Comparison of ENCODE assay signal across 11 cellular contexts in genomic region chr18:63307555-63308200, GRCh38.
DNase-seq lines count a peak whose midpoint lies in the region; TF ChIP-seq lines count a peak whose summit lies in the region.
"Had no signal": no experiment of that assay in that cellular context is flagged by ENCODE, and none has a peak within 500 bp of the region (broad histone marks: within the 10 kb centered on the region; RNA-seq: fewer than 3 reads in every experiment).

No MANE protein-coding gene starts in this region.

- no peak overlapping the region for H3K4me3 ChIP-seq in fibroblast of mammary gland (ENCODE audit: control insufficient read depth, low read depth, low read length)

- TF ChIP-seq CTCF in fibroblast of mammary gland (conservative IDR thresholded peaks at IDR 0.05; ENCODE audit: control insufficient read depth, insufficient read depth, low read depth, low read length) = no peak

- DNase-seq in DMS79 treated with DMSO at 0.1 percent for 48 hours (lab: John Stamatoyannopoulos, UW) (peak; percentile 14), DMS79 (lab: John Stamatoyannopoulos, UW) (no peak), NCI-H2171 treated with DMSO at 0.1 percent for 48 hours (lab: John Stamatoyannopoulos, UW) (peak; percentile 71), fibroblast of mammary gland (ENCODE audit: low read depth) (peak; percentile 6), retina (peak; percentile 71), NCI-H748 (lab: John Stamatoyannopoulos, UW; ENCODE audit: unreplicated experiment) (no peak)
- DNase-seq in stimulated activated CD8-positive, alpha-beta memory T cell treated with anti-CD3 and anti-CD28 coated beads, Interleukin-4, amount 100 ng/mL, for 48 hours = no peak
- no peak for DNase-seq in NK-92 treated with Interleukin-12 subunit alpha and Interleukin-12 subunit beta, amount 100 ng/mL, for 24 hours (lab: John Stamatoyannopoulos, UW)
- DNase-seq: activated effector memory CD4-positive, alpha-beta T cell treated with Interleukin-2 at 50 U/mL for 16 hours; endodermal cell; NCI-H774 had no signal

Comparison
In these comparisons a context has a peak if more than half of its experiments do, and no peak if none do; other contexts are left out.
1. DNase-seq: peak in DMS79 treated with DMSO at 0.1 percent for 48 hours (single experiment), NCI-H2171 treated with DMSO at 0.1 percent for 48 hours (single experiment), fibroblast of mammary gland (single experiment) and retina (single experiment); none in DMS79 (single experiment), stimulated activated CD8-positive, alpha-beta memory T cell treated with anti-CD3 and anti-CD28 coated beads, Interleukin-4, amount 100 ng/mL, for 48 hours (single experiment), NCI-H748 (single experiment) and NK-92 treated with Interleukin-12 subunit alpha and Interleukin-12 subunit beta, amount 100 ng/mL, for 24 hours (single experiment).